Comparison of ENCODE assay signal across 12 cellular contexts in the genomic region with DNA sequence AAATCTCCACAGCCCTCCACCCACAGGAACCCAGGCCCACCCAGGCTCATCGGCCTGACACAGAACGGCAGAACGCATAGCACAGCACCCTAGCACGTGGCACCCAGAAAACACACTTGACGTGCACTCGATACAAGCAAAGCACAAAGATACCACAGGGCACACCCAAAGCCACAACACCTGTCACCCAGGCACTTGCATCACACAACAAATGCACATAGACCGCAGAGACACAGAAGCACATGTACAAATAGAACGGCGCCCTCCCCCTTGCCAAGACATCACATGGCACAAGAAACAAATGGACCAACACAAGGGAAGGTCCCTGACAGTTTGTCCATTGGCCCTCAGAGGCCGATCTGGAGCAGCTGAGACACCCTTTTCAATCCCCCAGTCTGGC.
DNase-seq lines count a peak whose midpoint lies in the region; ATAC-seq and TF ChIP-seq lines count a peak whose summit lies in the region.
"Had no signal": no experiment of that assay in that cellular context is flagged by ENCODE, and none has a peak within 500 bp of the region (broad histone marks: within the 10 kb centered on the region; RNA-seq: fewer than 3 reads in every experiment).

No MANE protein-coding gene starts in this region.

- H3K27ac ChIP-seq in psoas muscle, result no peak overlapping the region
- H3K27ac ChIP-seq: RWPE1 had no signal

- intact Hi-C loops in psoas muscle (cut with DNase I), result no loop called here

- no peak overlapping the region for H3K4me3 ChIP-seq in psoas muscle

- no peak for TF ChIP-seq CTCF in psoas muscle (IDR thresholded peaks at IDR 0.05)

- no peaks in the 10 kb centered on the region for H3K9me3 ChIP-seq in psoas muscle
- H3K9me3 ChIP-seq: Caco-2 had no signal

- no peaks in the 10 kb centered on the region for H3K4me1 ChIP-seq in psoas muscle
- H3K4me1 ChIP-seq: Caco-2 had no signal

- H3K27me3 ChIP-seq in psoas muscle (ENCODE audit: insufficient read depth in 3 of 3, low read length in 2 of 3), result no peaks in the 10 kb centered on the region

- WGBS in psoas muscle, 3 donors, result 66 to 81% (median 74%) methylated on average over 10 of the region's 10 CpGs

- peak in 3 of 4 donors; percentile 72 to 82 (median 82) for ATAC-seq in psoas muscle
- no peak for ATAC-seq in HG03457 (IDR thresholded peaks at IDR 0.05; ENCODE audit: unreplicated experiment)

- DNase-seq in DMS153 (lab: John Stamatoyannopoulos, UW) (peak; percentile 12), NCI-H187 treated with DMSO at 0.1 percent for 48 hours (lab: John Stamatoyannopoulos, UW) (peak; percentile 4), psoas muscle (peak in 1 of 2 donors; percentile 17), NCI-H526 treated with DMSO at 0.1 percent for 48 hours (lab: John Stamatoyannopoulos, UW) (no peak), HuH-7.5 (ENCODE audit: low spot score) (no peak)
- DNase-seq in central memory CD4-positive, alpha-beta T cell, result peak; percentile 9
- DNase-seq: Caco-2, DMS53, KG1, NCI-H1436 had no signal

- no peaks in the 10 kb centered on the region for H3K36me3 ChIP-seq in psoas muscle (ENCODE audit: insufficient read depth in 1 of 2, low read depth in 1 of 2)

Comparison
In these comparisons a context has a peak if more than half of its experiments do, and no peak if none do; other contexts are left out.
1. DNase-seq: peak in DMS153 (single experiment), NCI-H187 treated with DMSO at 0.1 percent for 48 hours (single experiment) and central memory CD4-positive, alpha-beta T cell (single experiment); none in NCI-H526 treated with DMSO at 0.1 percent for 48 hours (single experiment) and HuH-7.5 (single experiment).